8 cellular contexts compared by ENCODE assay signal in the genomic region with DNA sequence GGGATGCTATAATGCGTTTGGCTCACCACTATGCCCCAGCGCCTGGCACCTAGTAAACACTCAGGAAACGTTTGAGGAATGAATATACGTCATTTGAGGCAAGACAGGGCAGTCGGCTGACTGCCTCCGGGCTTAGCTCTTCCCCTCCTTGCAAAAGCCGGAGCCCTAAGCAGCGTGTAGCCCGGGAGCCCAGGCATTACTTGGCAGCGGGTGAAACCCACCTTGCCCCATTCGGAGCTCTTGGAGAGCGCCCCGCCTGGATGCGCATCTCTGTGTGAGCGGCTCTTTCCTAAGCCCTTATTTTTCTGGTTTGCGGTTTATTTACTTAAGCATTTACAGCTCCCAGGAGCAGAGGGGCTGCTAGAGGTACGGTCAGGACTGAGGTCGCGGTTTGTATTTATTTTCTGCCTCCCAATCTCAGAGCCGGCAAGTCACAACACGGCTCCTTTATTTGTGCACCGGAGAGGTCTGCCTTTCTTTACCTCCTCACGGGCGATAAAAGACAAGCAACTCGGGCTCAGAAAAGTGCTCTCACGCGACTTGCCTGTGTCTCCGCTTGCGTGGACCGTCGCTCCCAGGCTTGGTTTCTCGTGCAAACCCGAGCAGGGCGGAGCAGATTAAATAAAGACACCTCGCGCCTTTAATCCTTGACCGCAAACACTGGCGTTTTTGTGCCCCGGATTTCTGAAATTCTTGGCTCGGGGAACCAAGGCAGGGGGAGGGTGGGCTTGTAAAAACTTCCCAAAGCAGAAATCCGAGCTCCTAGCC. TPM values are rescaled to one million over a fixed set of nuclear protein-coding genes. Genes with fewer than 3 reads are reported as not detected.
DNase-seq lines count a peak whose midpoint lies in the region; ATAC-seq, FAIRE-seq and TF ChIP-seq lines count a peak whose summit lies in the region.

No MANE protein-coding gene starts in this region.

- peaks cover 30 to 43% (median 32%) of the 10 kb centered on the region in 10 experiments for H3K4me1 ChIP-seq in BLaER1 treated with 17β-estradiol and CSF1 and Interleukin-3, amounts not matched to agents 10 nM and 100 nM
- H3K4me1 ChIP-seq in endodermal cell (ENCODE audit: control insufficient read depth, insufficient read depth, low read length): no peaks in the 10 kb centered on the region

- peak; percentile 31 for TF ChIP-seq CTCF in endodermal cell (conservative IDR thresholded peaks at IDR 0.05)
- no peak for TF ChIP-seq CTCF in mesothelial cell of epicardium (IDR thresholded peaks at IDR 0.05; ENCODE audit: unreplicated experiment)

- H3K27ac ChIP-seq in BLaER1 treated with 17β-estradiol and CSF1 and Interleukin-3, amounts not matched to agents 10 nM and 100 nM: peak overlapping the region; percentile 38 to 83 (median 71); a peak in 21 of 22 replicates
- no peak overlapping the region for H3K27ac ChIP-seq in endodermal cell (ENCODE audit: low read depth, low read length)

- WGBS in endodermal cell (ENCODE audit: insufficient coverage in 1 of 2, insufficient read length in 1 of 2), 2 experiments: 0 to 1% methylated on average over 34 to 41 of the region's 41 CpGs

- peak overlapping the region; percentile 78 to 92 (median 84) for H3K4me3 ChIP-seq in BLaER1 treated with 17β-estradiol and CSF1 and Interleukin-3, amounts not matched to agents 10 nM and 100 nM
- H3K4me3 ChIP-seq in endodermal cell (ENCODE audit: low read length): peak overlapping the region; percentile 93

- no peaks in the 10 kb centered on the region for H3K36me3 Mint-ChIP-seq in endodermal cell (ENCODE audit: low read depth)
- H3K36me3 Mint-ChIP-seq in mesothelial cell of epicardium: no peaks in the 10 kb centered on the region

- peak overlapping the region; percentile 71 to 90 (median 82) for H3K9ac ChIP-seq in BLaER1 treated with 17β-estradiol and CSF1 and Interleukin-3, amounts not matched to agents 10 nM and 100 nM
- peak overlapping the region; percentile 85 for H3K9ac ChIP-seq in endodermal cell (ENCODE audit: extremely low read depth, low read length, poor library complexity, severe bottlenecking)

- H3K27me3 Mint-ChIP-seq in endodermal cell (ENCODE audit: insufficient read depth) (peaks cover 61% of the 10 kb centered on the region), mesothelial cell of epicardium (ENCODE audit: low read depth) (peaks cover 50% of the 10 kb centered on the region)

- peaks cover 11% of the 10 kb centered on the region for H3K4me1 Mint-ChIP-seq in endodermal cell
- peaks cover 33% of the 10 kb centered on the region for H3K4me1 Mint-ChIP-seq in mesothelial cell of epicardium

- DNase-seq in H54 (ENCODE audit: insufficient read length, low spot score): peak; percentile 58
- DNase-seq in NCI-H526 (lab: John Stamatoyannopoulos, UW): peak; percentile 69 to 80
- peak; percentile 32 for DNase-seq in activated CD8-positive, alpha-beta memory T cell treated with anti-CD3 and anti-CD28 coated beads, Interleukin-2, amount 50 U/mL, for 1 hour (ENCODE audit: extremely low read depth)
- peak; percentile 85 for DNase-seq in endodermal cell
- DNase-seq in mesothelial cell of epicardium (ENCODE audit: low spot score in 2 of 2, unreplicated experiment in 2 of 2): peak in 1 of 2 experiments; percentile 51
- DNase-seq in stimulated activated naive CD8-positive, alpha-beta T cell treated with anti-CD3 and anti-CD28 coated beads, Interleukin-15, Interleukin-2, amounts not matched to agents 100 U/mL and 50 U/mL, for 24 hours: peak; percentile 47
- no peak for DNase-seq in NCI-H1930 (lab: John Stamatoyannopoulos, UW)

- H3K9me3 ChIP-seq in BLaER1 treated with 17β-estradiol and CSF1 and Interleukin-3, amounts not matched to agents 10 nM and 100 nM (replicated peaks in 1 of 11): no peaks in the 10 kb centered on the region
- H3K9me3 ChIP-seq in endodermal cell (ENCODE audit: control insufficient read depth, low read length): no peaks in the 10 kb centered on the region

- H3K4me3 Mint-ChIP-seq in endodermal cell (peak overlapping the region; percentile 88), mesothelial cell of epicardium (peak overlapping the region; percentile 91)

- H3K4me2 ChIP-seq in BLaER1 treated with 17β-estradiol and CSF1 and Interleukin-3, amounts not matched to agents 10 nM and 100 nM: peak overlapping the region; percentile 85 to 99 (median 94)

- H4K20me1 ChIP-seq in BLaER1 treated with 17β-estradiol and CSF1 and Interleukin-3, amounts not matched to agents 10 nM and 100 nM: peaks cover 0 to 18% (median 0%) of the 10 kb centered on the region in 11 experiments; a peak in 5 of 22 replicates

- TF ChIP-seq POLR2A in H54 (IDR thresholded peaks at IDR 0.05; ENCODE audit: low read depth, low read length): no peak

- ATAC-seq in stimulated activated naive CD8-positive, alpha-beta T cell treated with anti-CD3 and anti-CD28 coated beads, Interleukin-15, Interleukin-2, amounts not matched to agents 100 U/mL and 50 U/mL, for 24 hours: peak; percentile 3

- peaks cover 0 to 5% (median 0%) of the 10 kb centered on the region in 11 experiments; a peak in 4 of 22 replicates for H3K36me3 ChIP-seq in BLaER1 treated with 17β-estradiol and CSF1 and Interleukin-3, amounts not matched to agents 10 nM and 100 nM
- H3K36me3 ChIP-seq in endodermal cell (ENCODE audit: control insufficient read depth, insufficient read depth, low read length): no peaks in the 10 kb centered on the region

- H3K27ac Mint-ChIP-seq in endodermal cell (peak overlapping the region; percentile 97), mesothelial cell of epicardium (peak overlapping the region; percentile 95)

- no peaks in the 10 kb centered on the region; a peak in 3 of 22 replicates for H3K27me3 ChIP-seq in BLaER1 treated with 17β-estradiol and CSF1 and Interleukin-3, amounts not matched to agents 10 nM and 100 nM
- peaks cover 61% of the 10 kb centered on the region for H3K27me3 ChIP-seq in endodermal cell (ENCODE audit: control insufficient read depth, insufficient read depth, low read length, poor library complexity, severe bottlenecking)

- FAIRE-seq in H54 (lab: Jason Lieb, UNC): peak; percentile 83

- no peaks in the 10 kb centered on the region for H3K9me3 Mint-ChIP-seq in endodermal cell
- H3K9me3 Mint-ChIP-seq in mesothelial cell of epicardium: no peaks in the 10 kb centered on the region

RNA-seq across cellular contexts. Expression of a gene that starts 0.7 kb away (rescaled TPM):
- total RNA-seq in endodermal cell (1 to 10 TPM; 5.9 TPM), mesothelial cell of epicardium (21.2 to 21.3 TPM (median 21.3 TPM) in 3 replicates)
- 4.1 TPM for polyA plus RNA-seq in endodermal cell (2013, experiment 1 of 2)
- 5.7 TPM for polyA plus RNA-seq in endodermal cell (2013, experiment 2 of 2)

RNA-seq across cellular contexts. Expression of a gene that starts 25.4 kb away (rescaled TPM):
- total RNA-seq in endodermal cell: 10 to 100 TPM; 18.4 to 18.6 TPM
- 9.8 TPM for polyA plus RNA-seq in endodermal cell (2013, experiment 1 of 2)
- polyA plus RNA-seq in endodermal cell (2013, experiment 2 of 2): 10.0 TPM
- total RNA-seq in mesothelial cell of epicardium: 26.5 to 31.3 TPM (median 28.7 TPM) in 3 replicates

Comparison
In these comparisons a context has a peak if more than half of its experiments do, and no peak if none do; other contexts are left out.
1. DNase-seq: peak in H54 (single experiment), NCI-H526 (2 of 2), activated CD8-positive, alpha-beta memory T cell treated with anti-CD3 and anti-CD28 coated beads, Interleukin-2, amount 50 U/mL, for 1 hour (single experiment), endodermal cell (single experiment) and stimulated activated naive CD8-positive, alpha-beta T cell treated with anti-CD3 and anti-CD28 coated beads, Interleukin-15, Interleukin-2, amounts not matched to agents 100 U/mL and 50 U/mL, for 24 hours (single experiment); none in NCI-H1930 (0 of 2).